ENCODE assay signal across 17 cellular contexts in genomic region chr6:89489078-89489477, GRCh38. TPM values are rescaled to one million over a fixed set of nuclear protein-coding genes. Genes with fewer than 3 reads are reported as not detected.
DNase-seq lines count a peak whose midpoint lies in the region; ATAC-seq and TF ChIP-seq lines count a peak whose summit lies in the region.
"Had no signal": no experiment of that assay in that cellular context is flagged by ENCODE, and none has a peak within 500 bp of the region (broad histone marks: within the 10 kb centered on the region; RNA-seq: fewer than 3 reads in every experiment).

No MANE protein-coding gene starts in this region.

- ATAC-seq in HG03520 (IDR thresholded peaks at IDR 0.05; ENCODE audit: unreplicated experiment), result no peak
- ATAC-seq: CD8-positive, alpha-beta T cell had no signal

- H3K27ac Mint-ChIP-seq in brain, result peak overlapping the region; percentile 12 to 90 (median 37)
- no peak overlapping the region for H3K27ac Mint-ChIP-seq in activated T-helper 1 cell treated with anti-CD3 and anti-CD28 coated beads, Interleukin-12 subunit alpha, Interleukin-12 subunit beta, Interleukin-2, Interleukin-4 antibody, amounts not matched to agents 30 ng/mL and 10 ng/mL and 1 ng/mL, durations not matched to agents 14 hours and 24 hours and 36 hours
- H3K27ac Mint-ChIP-seq: CD8-positive, alpha-beta T cell had no signal

- H3K4me1 Mint-ChIP-seq in brain, result peaks cover 26% of the 10 kb centered on the region
- H3K4me1 Mint-ChIP-seq in activated T-helper 1 cell treated with anti-CD3 and anti-CD28 coated beads, Interleukin-12 subunit alpha, Interleukin-12 subunit beta, Interleukin-2, Interleukin-4 antibody, amounts not matched to agents 30 ng/mL and 10 ng/mL and 1 ng/mL, durations not matched to agents 14 hours and 24 hours and 36 hours (ENCODE audit: low read depth), result no peaks in the 10 kb centered on the region

- DNase-seq in NCI-H1417 (lab: John Stamatoyannopoulos, UW) (peak in 2 of 3 experiments; percentile 38 to 54), NCI-H1417 treated with DMSO at 0.1 percent for 48 hours (lab: John Stamatoyannopoulos, UW) (no peak), Ammon's horn (ENCODE audit: low spot score) (peak; percentile 11), NCI-H2107 treated with DMSO at 0.1 percent for 48 hours (lab: John Stamatoyannopoulos, UW; ENCODE audit: unreplicated experiment) (peak; percentile 30), T-helper 1 cell (no peak)
- no peak for DNase-seq in activated T-helper 1 cell treated with anti-CD3 and anti-CD28 coated beads, Interleukin-12 subunit alpha, Interleukin-12 subunit beta, Interleukin-2, Interleukin-4 antibody, amounts not matched to agents 30 ng/mL and 10 ng/mL and 1 ng/mL, durations not matched to agents 14 hours and 24 hours and 36 hours (ENCODE audit: low spot score)
- DNase-seq: CD8-positive, alpha-beta T cell; IMR-90; Karpas-422; MG63; NCI-H1092 treated with DMSO at 0.1 percent for 48 hours; NCI-H1930; NCI-H226; OCI-M1; SHP77 treated with DMSO at 0.1 percent for 48 hours had no signal

- peak overlapping the region in 1 of 5 experiments; percentile 32 for H3K4me3 Mint-ChIP-seq in brain
- H3K4me3 Mint-ChIP-seq in activated T-helper 1 cell treated with anti-CD3 and anti-CD28 coated beads, Interleukin-12 subunit alpha, Interleukin-12 subunit beta, Interleukin-2, Interleukin-4 antibody, amounts not matched to agents 30 ng/mL and 10 ng/mL and 1 ng/mL, durations not matched to agents 14 hours and 24 hours and 36 hours, result no peak overlapping the region
- H3K4me3 Mint-ChIP-seq: CD8-positive, alpha-beta T cell had no signal

- H3K36me3 Mint-ChIP-seq in brain, result no peaks in the 10 kb centered on the region
- H3K36me3 Mint-ChIP-seq in activated T-helper 1 cell treated with anti-CD3 and anti-CD28 coated beads, Interleukin-12 subunit alpha, Interleukin-12 subunit beta, Interleukin-2, Interleukin-4 antibody, amounts not matched to agents 30 ng/mL and 10 ng/mL and 1 ng/mL, durations not matched to agents 14 hours and 24 hours and 36 hours (ENCODE audit: low read depth), result no peaks in the 10 kb centered on the region
- H3K36me3 Mint-ChIP-seq: CD8-positive, alpha-beta T cell had no signal

- no peak for TF ChIP-seq CTCF in brain (conservative IDR thresholded peaks at IDR 0.05)

- H3K9me3 Mint-ChIP-seq in brain, result no peaks in the 10 kb centered on the region
- no peaks in the 10 kb centered on the region for H3K9me3 Mint-ChIP-seq in activated T-helper 1 cell treated with anti-CD3 and anti-CD28 coated beads, Interleukin-12 subunit alpha, Interleukin-12 subunit beta, Interleukin-2, Interleukin-4 antibody, amounts not matched to agents 30 ng/mL and 10 ng/mL and 1 ng/mL, durations not matched to agents 14 hours and 24 hours and 36 hours
- H3K9me3 Mint-ChIP-seq: CD8-positive, alpha-beta T cell had no signal

- intact Hi-C loops in activated T-helper 1 cell treated with anti-CD3 and anti-CD28 coated beads, Interleukin-12 subunit alpha, Interleukin-12 subunit beta, Interleukin-2, Interleukin-4 antibody, amounts not matched to agents 30 ng/mL and 10 ng/mL and 1 ng/mL, durations not matched to agents 14 hours and 24 hours and 36 hours (cut with micrococcal nuclease), result no loop called here

- H3K27me3 Mint-ChIP-seq in brain, result no peaks in the 10 kb centered on the region
- H3K27me3 Mint-ChIP-seq in activated T-helper 1 cell treated with anti-CD3 and anti-CD28 coated beads, Interleukin-12 subunit alpha, Interleukin-12 subunit beta, Interleukin-2, Interleukin-4 antibody, amounts not matched to agents 30 ng/mL and 10 ng/mL and 1 ng/mL, durations not matched to agents 14 hours and 24 hours and 36 hours (ENCODE audit: insufficient read depth), result no peaks in the 10 kb centered on the region

RNA-seq across cellular contexts. Expression of gene ANKRD6, which starts 56.1 kb away (rescaled TPM):
- polyA plus RNA-seq in brain (ENCODE audit: insufficient read depth, low read depth, low replicate concordance), result 33.9 TPM
- total RNA-seq in activated T-helper 1 cell treated with anti-CD3 and anti-CD28 coated beads, Interleukin-12 subunit alpha, Interleukin-12 subunit beta, Interleukin-2, Interleukin-4 antibody, amounts not matched to agents 30 ng/mL and 10 ng/mL and 1 ng/mL, durations not matched to agents 14 hours and 24 hours and 36 hours, result 1.3 and 2.3 TPM in 2 replicates

Comparison
In these comparisons a context has a peak if more than half of its experiments do, and no peak if none do; other contexts are left out.
1. DNase-seq: peak in NCI-H1417 (2 of 3), Ammon's horn (single experiment) and NCI-H2107 treated with DMSO at 0.1 percent for 48 hours (single experiment); none in NCI-H1417 treated with DMSO at 0.1 percent for 48 hours (single experiment), T-helper 1 cell (0 of 5) and activated T-helper 1 cell treated with anti-CD3 and anti-CD28 coated beads, Interleukin-12 subunit alpha, Interleukin-12 subunit beta, Interleukin-2, Interleukin-4 antibody, amounts not matched to agents 30 ng/mL and 10 ng/mL and 1 ng/mL, durations not matched to agents 14 hours and 24 hours and 36 hours (single experiment).